Comparison of ENCODE assay signal across 1 cellular context in genomic region chr17:38701504-38702165, GRCh38.
TF ChIP-seq lines count a peak whose summit lies in the region.

No MANE protein-coding gene starts in this region.

TF ChIP-seq in K562, 482 proteins besides CTCF, POLR2A, EP300 and RAD21 (continued from another document and continues in another):
- TF ChIP-seq, protein P1, sequence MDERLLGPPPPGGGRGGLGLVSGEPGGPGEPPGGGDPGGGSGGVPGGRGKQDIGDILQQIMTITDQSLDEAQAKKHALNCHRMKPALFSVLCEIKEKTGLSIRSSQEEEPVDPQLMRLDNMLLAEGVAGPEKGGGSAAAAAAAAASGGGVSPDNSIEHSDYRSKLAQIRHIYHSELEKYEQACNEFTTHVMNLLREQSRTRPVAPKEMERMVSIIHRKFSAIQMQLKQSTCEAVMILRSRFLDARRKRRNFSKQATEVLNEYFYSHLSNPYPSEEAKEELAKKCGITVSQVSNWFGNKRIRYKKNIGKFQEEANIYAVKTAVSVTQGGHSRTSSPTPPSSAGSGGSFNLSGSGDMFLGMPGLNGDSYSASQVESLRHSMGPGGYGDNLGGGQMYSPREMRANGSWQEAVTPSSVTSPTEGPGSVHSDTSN (CRISPR knock-in tag; IDR thresholded peaks at IDR 0.05; ENCODE audit: low read depth), result no peak
- TF ChIP-seq, protein P1 (tag; conservative IDR thresholded peaks at IDR 0.05; ENCODE audit: low read depth), result no peak
- TF ChIP-seq KAT7 (CRISPR knock-in tag; IDR thresholded peaks at IDR 0.05; ENCODE audit: borderline replicate concordance), result no peak
- no peak for TF ChIP-seq MCM3 (IDR thresholded peaks at IDR 0.05)
- TF ChIP-seq ESRRB (CRISPR knock-in tag; IDR thresholded peaks at IDR 0.05; ENCODE audit: borderline replicate concordance), result no peak
- no peak for TF ChIP-seq NONO (IDR thresholded peaks at IDR 0.05; ENCODE audit: low read depth in 2 of 2, low read length in 1 of 2)
- TF ChIP-seq MIER1 (IDR thresholded peaks at IDR 0.05; ENCODE audit: low read depth), result no peak; the same call in 1 of the 2 replicates
- TF ChIP-seq TAF1 (IDR thresholded peaks at IDR 0.05; ENCODE audit: control insufficient read depth, extremely low read depth, insufficient read depth, low read length, severe bottlenecking), result peak; percentile 22
- no peak for TF ChIP-seq STAT5B (CRISPR knock-in tag; IDR thresholded peaks at IDR 0.05)
- TF ChIP-seq, protein P2, sequence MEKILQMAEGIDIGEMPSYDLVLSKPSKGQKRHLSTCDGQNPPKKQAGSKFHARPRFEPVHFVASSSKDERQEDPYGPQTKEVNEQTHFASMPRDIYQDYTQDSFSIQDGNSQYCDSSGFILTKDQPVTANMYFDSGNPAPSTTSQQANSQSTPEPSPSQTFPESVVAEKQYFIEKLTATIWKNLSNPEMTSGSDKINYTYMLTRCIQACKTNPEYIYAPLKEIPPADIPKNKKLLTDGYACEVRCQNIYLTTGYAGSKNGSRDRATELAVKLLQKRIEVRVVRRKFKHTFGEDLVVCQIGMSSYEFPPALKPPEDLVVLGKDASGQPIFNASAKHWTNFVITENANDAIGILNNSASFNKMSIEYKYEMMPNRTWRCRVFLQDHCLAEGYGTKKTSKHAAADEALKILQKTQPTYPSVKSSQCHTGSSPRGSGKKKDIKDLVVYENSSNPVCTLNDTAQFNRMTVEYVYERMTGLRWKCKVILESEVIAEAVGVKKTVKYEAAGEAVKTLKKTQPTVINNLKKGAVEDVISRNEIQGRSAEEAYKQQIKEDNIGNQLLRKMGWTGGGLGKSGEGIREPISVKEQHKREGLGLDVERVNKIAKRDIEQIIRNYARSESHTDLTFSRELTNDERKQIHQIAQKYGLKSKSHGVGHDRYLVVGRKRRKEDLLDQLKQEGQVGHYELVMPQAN (IDR thresholded peaks at IDR 0.05; ENCODE audit: borderline replicate concordance), result peak; percentile 44; the same call in 1 of the 2 replicates
- TF ChIP-seq PRDM10 (IDR thresholded peaks at IDR 0.05; ENCODE audit: partially characterized antibody), result peak; percentile 41
- no peak for TF ChIP-seq CEBPG (CRISPR knock-in tag; IDR thresholded peaks at IDR 0.05)
- no peak for TF ChIP-seq CEBPG (tag; conservative IDR thresholded peaks at IDR 0.05 in 1 of 2, IDR thresholded peaks at IDR 0.05 in 1 of 2)
- no peak for TF ChIP-seq MCM2 (IDR thresholded peaks at IDR 0.05; ENCODE audit: low read depth)
- no peak for TF ChIP-seq ZNF217 (CRISPR knock-in tag; IDR thresholded peaks at IDR 0.05)
- no peak for TF ChIP-seq ZC3H4 (CRISPR knock-in tag; IDR thresholded peaks at IDR 0.05; ENCODE audit: borderline replicate concordance)
- no peak for TF ChIP-seq PHTF2 (CRISPR knock-in tag; IDR thresholded peaks at IDR 0.05)
- TF ChIP-seq, protein P3, sequence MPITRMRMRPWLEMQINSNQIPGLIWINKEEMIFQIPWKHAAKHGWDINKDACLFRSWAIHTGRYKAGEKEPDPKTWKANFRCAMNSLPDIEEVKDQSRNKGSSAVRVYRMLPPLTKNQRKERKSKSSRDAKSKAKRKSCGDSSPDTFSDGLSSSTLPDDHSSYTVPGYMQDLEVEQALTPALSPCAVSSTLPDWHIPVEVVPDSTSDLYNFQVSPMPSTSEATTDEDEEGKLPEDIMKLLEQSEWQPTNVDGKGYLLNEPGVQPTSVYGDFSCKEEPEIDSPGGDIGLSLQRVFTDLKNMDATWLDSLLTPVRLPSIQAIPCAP (CRISPR knock-in tag; IDR thresholded peaks at IDR 0.05; ENCODE audit: borderline replicate concordance), result no peak
- TF ChIP-seq MLLT1 (IDR thresholded peaks at IDR 0.05), result peak in 1 of 2 experiments; percentile 6; a peak in 1 of 4 replicates
- TF ChIP-seq NUFIP1 (IDR thresholded peaks at IDR 0.05; ENCODE audit: partially characterized antibody), result no peak
- TF ChIP-seq KAT2B (IDR thresholded peaks at IDR 0.05; ENCODE audit: low read depth, low read length), result no peak
- TF ChIP-seq, protein P4, sequence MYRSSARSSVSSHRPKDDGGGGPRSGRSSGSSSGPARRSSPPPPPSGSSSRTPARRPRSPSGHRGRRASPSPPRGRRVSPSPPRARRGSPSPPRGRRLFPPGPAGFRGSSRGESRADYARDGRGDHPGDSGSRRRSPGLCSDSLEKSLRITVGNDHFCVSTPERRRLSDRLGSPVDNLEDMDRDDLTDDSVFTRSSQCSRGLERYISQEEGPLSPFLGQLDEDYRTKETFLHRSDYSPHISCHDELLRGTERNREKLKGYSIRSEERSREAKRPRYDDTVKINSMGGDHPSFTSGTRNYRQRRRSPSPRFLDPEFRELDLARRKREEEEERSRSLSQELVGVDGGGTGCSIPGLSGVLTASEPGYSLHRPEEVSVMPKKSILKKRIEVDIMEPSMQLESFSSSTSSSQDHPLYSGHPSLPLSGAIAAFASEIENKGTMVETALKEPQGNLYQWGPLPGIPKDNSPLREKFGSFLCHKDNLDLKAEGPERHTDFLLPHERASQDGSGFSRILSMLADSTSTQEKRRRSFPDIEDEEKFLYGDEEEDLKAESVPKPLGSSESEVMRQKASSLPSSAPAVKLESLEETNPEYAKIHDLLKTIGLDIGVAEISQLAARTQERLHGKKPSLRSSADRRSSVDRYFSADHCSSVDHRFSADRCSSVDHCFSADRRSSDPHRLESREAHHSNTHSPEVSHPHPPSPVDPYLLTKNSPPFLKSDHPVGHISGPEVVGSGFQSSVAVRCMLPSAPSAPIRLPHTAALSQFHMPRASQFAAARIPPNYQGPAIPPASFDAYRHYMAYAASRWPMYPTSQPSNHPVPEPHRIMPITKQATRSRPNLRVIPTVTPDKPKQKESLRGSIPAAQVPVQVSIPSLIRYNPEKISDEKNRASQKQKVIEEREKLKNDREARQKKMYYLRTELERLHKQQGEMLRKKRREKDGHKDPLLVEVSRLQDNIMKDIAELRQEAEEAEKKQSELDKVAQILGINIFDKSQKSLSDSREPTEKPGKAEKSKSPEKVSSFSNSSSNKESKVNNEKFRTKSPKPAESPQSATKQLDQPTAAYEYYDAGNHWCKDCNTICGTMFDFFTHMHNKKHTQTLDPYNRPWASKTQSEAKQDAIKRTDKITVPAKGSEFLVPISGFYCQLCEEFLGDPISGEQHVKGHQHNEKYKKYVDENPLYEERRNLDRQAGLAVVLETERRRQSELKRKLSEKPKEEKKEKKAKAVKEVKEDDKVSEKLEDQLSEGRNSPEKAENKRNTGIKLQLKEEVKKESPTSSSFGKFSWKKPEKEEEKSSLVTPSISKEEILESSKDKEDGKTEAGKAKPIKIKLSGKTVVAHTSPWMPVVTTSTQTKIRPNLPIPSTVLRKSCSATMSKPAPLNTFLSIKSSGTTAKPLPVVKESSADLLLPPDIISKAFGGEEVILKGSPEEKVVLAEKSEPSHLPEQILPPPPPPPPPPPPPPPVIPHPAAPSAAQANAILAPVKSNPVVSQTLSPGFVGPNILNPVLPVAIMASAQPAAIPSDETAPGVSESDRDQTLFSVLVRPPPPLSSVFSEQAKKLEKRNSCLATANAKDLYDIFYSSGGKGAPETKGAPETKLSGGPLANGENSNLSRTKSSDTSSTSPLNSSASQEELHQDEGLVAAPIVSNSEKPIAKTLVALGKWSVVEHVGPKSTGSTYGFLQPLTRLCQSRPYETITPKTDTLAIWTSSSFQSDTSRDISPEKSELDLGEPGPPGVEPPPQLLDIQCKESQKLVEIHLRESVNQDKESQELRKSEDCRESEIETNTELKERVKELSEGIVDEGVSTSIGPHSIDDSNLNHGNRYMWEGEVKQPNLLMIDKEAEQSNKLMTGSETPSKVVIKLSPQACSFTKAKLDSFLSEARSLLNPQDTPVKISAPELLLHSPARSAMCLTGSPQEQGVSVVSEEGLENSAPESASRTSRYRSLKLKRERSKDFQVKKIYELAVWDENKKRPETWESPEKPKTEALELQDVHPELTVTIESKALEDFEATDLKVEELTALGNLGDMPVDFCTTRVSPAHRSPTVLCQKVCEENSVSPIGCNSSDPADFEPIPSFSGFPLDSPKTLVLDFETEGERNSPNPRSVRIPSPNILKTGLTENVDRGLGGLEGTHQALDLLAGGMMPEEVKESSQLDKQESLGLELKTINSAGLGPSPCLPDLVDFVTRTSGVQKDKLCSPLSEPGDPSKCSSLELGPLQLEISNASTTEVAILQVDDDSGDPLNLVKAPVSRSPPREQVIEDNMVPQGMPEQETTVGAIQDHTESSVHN (IDR thresholded peaks at IDR 0.05; ENCODE audit: borderline replicate concordance in 1 of 2, low read depth in 1 of 2), result 0 out of 4 replicates have a peak, but pooled peaks of 1 of the 2 experiments have one; percentile 41
- TF ChIP-seq NR0B1 (IDR thresholded peaks at IDR 0.05; ENCODE audit: partially characterized antibody), result no peak
- TF ChIP-seq MAFG (tag; conservative IDR thresholded peaks at IDR 0.05), result peak; percentile 42
- no peak; the same call in 1 of the 2 replicates for TF ChIP-seq PTRF (tag; IDR thresholded peaks at IDR 0.05)
- no peak for TF ChIP-seq KLF10 (CRISPR knock-in tag; IDR thresholded peaks at IDR 0.05)
- no peak for TF ChIP-seq KLF1 (tag; IDR thresholded peaks at IDR 0.05)
- TF ChIP-seq, protein P5, sequence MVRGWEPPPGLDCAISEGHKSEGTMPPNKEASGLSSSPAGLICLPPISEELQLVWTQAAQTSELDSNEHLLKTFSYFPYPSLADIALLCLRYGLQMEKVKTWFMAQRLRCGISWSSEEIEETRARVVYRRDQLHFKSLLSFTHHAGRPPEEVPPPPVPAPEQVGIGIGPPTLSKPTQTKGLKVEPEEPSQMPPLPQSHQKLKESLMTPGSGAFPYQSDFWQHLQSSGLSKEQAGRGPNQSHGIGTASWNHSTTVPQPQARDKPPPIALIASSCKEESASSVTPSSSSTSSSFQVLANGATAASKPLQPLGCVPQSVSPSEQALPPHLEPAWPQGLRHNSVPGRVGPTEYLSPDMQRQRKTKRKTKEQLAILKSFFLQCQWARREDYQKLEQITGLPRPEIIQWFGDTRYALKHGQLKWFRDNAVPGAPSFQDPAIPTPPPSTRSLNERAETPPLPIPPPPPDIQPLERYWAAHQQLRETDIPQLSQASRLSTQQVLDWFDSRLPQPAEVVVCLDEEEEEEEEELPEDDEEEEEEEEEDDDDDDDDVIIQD (CRISPR knock-in tag; IDR thresholded peaks at IDR 0.05), result no peak
- no peak for TF ChIP-seq NELFE (IDR thresholded peaks at IDR 0.05; ENCODE audit: insufficient read depth, insufficient read length)
- no peak for TF ChIP-seq TCF3 (CRISPR knock-in tag; IDR thresholded peaks at IDR 0.05)
- peak; percentile 53; the same call in 1 of the 2 replicates for TF ChIP-seq ZBTB7A (IDR thresholded peaks at IDR 0.05; ENCODE audit: borderline replicate concordance, control insufficient read depth, low read depth, low read length)
